Comparison of ENCODE assay signal across 24 cellular contexts in genomic region chr12:87981495-87981894, GRCh38. TPM values are rescaled to one million over a fixed set of nuclear protein-coding genes. Genes with fewer than 3 reads are reported as not detected.
"Had no signal": no experiment of that assay in that cellular context is flagged by ENCODE, and none has a peak within 500 bp of the region (broad histone marks: within the 10 kb centered on the region; RNA-seq: fewer than 3 reads in every experiment).

No MANE protein-coding gene starts in this region.

- ATAC-seq: left colon; stimulated activated memory B cell treated with anti-CD40 and anti-IgM and Interleukin-4, amounts not matched to agents 10 μg/mL and 1 μg/mL and 100 μg/mL, for 72 hours; T-cell; WTC11 had no signal

- H3K4me3 ChIP-seq: coronary artery, esophagus muscularis mucosa, SK-N-MC, thoracic aorta, upper lobe of left lung had no signal

- H3K36me3 ChIP-seq: esophagus muscularis mucosa, thoracic aorta, upper lobe of left lung had no signal

- H3K9me3 ChIP-seq: esophagus muscularis mucosa, thoracic aorta, upper lobe of left lung had no signal

- H3K27ac ChIP-seq: coronary artery, esophagus muscularis mucosa, SK-N-MC, thoracic aorta, upper lobe of left lung had no signal

- H3K27me3 ChIP-seq: esophagus muscularis mucosa, upper lobe of left lung had no signal

- H3K4me1 ChIP-seq: esophagus muscularis mucosa, upper lobe of left lung had no signal

- DNase-seq: activated CD4-positive, alpha-beta memory T cell treated with anti-CD3 and anti-CD28 coated beads for 36 hours; activated CD4-positive, alpha-beta T cell treated with anti-CD3 and anti-CD28 coated beads for 4 hours; activated T-cell treated with anti-CD3 and anti-CD28 coated beads for 4 hours; amygdala; central memory CD4-positive, alpha-beta T cell; effector CD4-positive, alpha-beta T cell; foreskin melanocyte; glutamatergic neuron; hippocampal formation; islet precursor cell; left colon; midbrain; nephron progenitor cell; occipital lobe; stimulated activated CD4-positive, alpha-beta T cell treated with anti-CD3 and anti-CD28 coated beads, Interleukin-4, amount 100 ng/mL, for 4 hours; T-cell; upper lobe of left lung had no signal

RNA-seq across cellular contexts. Expression of gene C12orf50, which starts 47.7 kb away (rescaled TPM):
- total RNA-seq: activated CD4-positive, alpha-beta memory T cell treated with anti-CD3 and anti-CD28 coated beads for 36 hours; esophagus muscularis mucosa; left colon; lung microvascular endothelial cell; occipital lobe; thoracic aorta; WTC11 had no signal
